16 cellular contexts compared by ENCODE assay signal in the genomic region with DNA sequence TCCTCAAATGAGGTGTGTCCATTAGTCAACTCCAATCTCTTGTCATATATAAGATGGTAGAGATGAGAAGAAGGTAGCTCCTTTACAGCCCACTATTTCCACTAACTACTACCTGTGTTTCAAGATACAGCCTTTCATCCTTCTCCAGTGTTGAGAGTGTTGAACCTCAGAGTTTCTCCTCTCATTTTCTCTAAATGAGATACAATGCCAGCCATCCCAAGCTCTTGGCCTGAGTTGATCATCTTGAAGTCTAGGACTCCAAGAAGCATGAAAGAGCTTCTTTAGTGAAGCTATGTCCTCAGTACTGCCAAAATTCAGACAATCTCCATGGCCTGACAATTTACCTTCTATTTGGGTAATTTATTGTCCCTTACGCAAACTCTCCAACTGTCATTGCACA. TPM values are rescaled to one million over a fixed set of nuclear protein-coding genes. Genes with fewer than 3 reads are reported as not detected.
DNase-seq lines count a peak whose midpoint lies in the region; ATAC-seq, FAIRE-seq and TF ChIP-seq lines count a peak whose summit lies in the region.
"Had no signal": no experiment of that assay in that cellular context is flagged by ENCODE, and none has a peak within 500 bp of the region (broad histone marks: within the 10 kb centered on the region; RNA-seq: fewer than 3 reads in every experiment).

No MANE protein-coding gene starts in this region.

- intact Hi-C loops in adrenal gland (cut with DNase I), result no loop called here

- no peaks in the 10 kb centered on the region for H3K36me3 Mint-ChIP-seq in CD4-positive, CD25-positive, alpha-beta regulatory T cell
- H3K36me3 Mint-ChIP-seq in natural killer cell treated with Interleukin-12 subunit alpha and Interleukin-12 subunit beta and Interleukin-15 and Interleukin-18, amount 100 ng/mL, for 72 hours, result peaks cover 20% of the 10 kb centered on the region

- peak overlapping the region in 3 of 4 donors; percentile 85 to 95 (median 88) for H3K4me3 Mint-ChIP-seq in CD4-positive, CD25-positive, alpha-beta regulatory T cell
- H3K4me3 Mint-ChIP-seq in natural killer cell treated with Interleukin-12 subunit alpha and Interleukin-12 subunit beta and Interleukin-15 and Interleukin-18, amount 100 ng/mL, for 72 hours, result peak overlapping the region; percentile 91

- TF ChIP-seq CTCF in adrenal gland (IDR thresholded peaks at IDR 0.05), result no peak

- no peak for DNase-seq in CD4-positive, CD25-positive, alpha-beta regulatory T cell
- no peak for DNase-seq in adrenal gland
- no peak for DNase-seq in natural killer cell treated with Interleukin-12 subunit alpha and Interleukin-12 subunit beta and Interleukin-15 and Interleukin-18, amount 100 ng/mL, for 72 hours (ENCODE audit: low spot score)
- DNase-seq in GM12892 (ENCODE audit: insufficient read length), result no peak
- DNase-seq in OCI-M1 (lab: John Stamatoyannopoulos, UW), result no peak
- no peak for DNase-seq in hepatic stellate cell (ENCODE audit: low spot score)
- DNase-seq: activated CD4-positive, alpha-beta T cell treated with anti-CD3 and anti-CD28 coated beads, Interleukin-2, amount 50 U/mL, for 4 hours; BE2C; DMS79 treated with DMSO at 0.1 percent for 48 hours; SHP77 had no signal

- TF ChIP-seq POLR2A in adrenal gland (IDR thresholded peaks at IDR 0.05) (no peak), GM12892 (IDR thresholded peaks at IDR 0.05; ENCODE audit: low read depth, low read length) (no peak)

- H3K36me3 ChIP-seq in CD4-positive, CD25-positive, alpha-beta regulatory T cell (ENCODE audit: control insufficient read depth, insufficient read depth, low read length), result peaks cover 3% of the 10 kb centered on the region
- peaks cover 0 to 10% of the 10 kb centered on the region in 2 donors for H3K36me3 ChIP-seq in adrenal gland (replicated peaks in 1 of 2)
- H3K36me3 ChIP-seq: BE2C had no signal

- H3K27ac ChIP-seq in CD4-positive, CD25-positive, alpha-beta regulatory T cell (ENCODE audit: insufficient read depth, low read length, poor library complexity, severe bottlenecking), result peak overlapping the region; percentile 26
- H3K27ac ChIP-seq in adrenal gland, result peak overlapping the region in 3 of 5 donors; percentile 55 to 91 (median 63)

- peaks cover 21% of the 10 kb centered on the region for H3K4me1 ChIP-seq in CD4-positive, CD25-positive, alpha-beta regulatory T cell (ENCODE audit: control insufficient read depth, insufficient read depth, low read length, poor library complexity, severe bottlenecking)
- H3K4me1 ChIP-seq in adrenal gland (replicated peaks in 1 of 2), result peaks cover 0 to 7% of the 10 kb centered on the region in 2 donors
- H3K4me1 ChIP-seq: BE2C had no signal

- peak overlapping the region; percentile 95 for H3K4me3 ChIP-seq in CD4-positive, CD25-positive, alpha-beta regulatory T cell (ENCODE audit: low read depth, low read length)
- H3K4me3 ChIP-seq in adrenal gland, result no peak overlapping the region

- H3K27ac Mint-ChIP-seq in CD4-positive, CD25-positive, alpha-beta regulatory T cell, result peak overlapping the region in 1 of 3 donors; percentile 46
- peak overlapping the region in 1 of 2 donors; percentile 73 for H3K27ac Mint-ChIP-seq in natural killer cell treated with Interleukin-12 subunit alpha and Interleukin-12 subunit beta and Interleukin-15 and Interleukin-18, amount 100 ng/mL, for 72 hours

- H3K9me3 Mint-ChIP-seq in CD4-positive, CD25-positive, alpha-beta regulatory T cell, result no peaks in the 10 kb centered on the region
- H3K9me3 Mint-ChIP-seq in natural killer cell treated with Interleukin-12 subunit alpha and Interleukin-12 subunit beta and Interleukin-15 and Interleukin-18, amount 100 ng/mL, for 72 hours, result no peaks in the 10 kb centered on the region

- no peak for FAIRE-seq in GM12892 (lab: Jason Lieb, UNC)
- FAIRE-seq: astrocyte had no signal

- peaks cover 11 to 36% (median 23%) of the 10 kb centered on the region in 4 donors for H3K4me1 Mint-ChIP-seq in CD4-positive, CD25-positive, alpha-beta regulatory T cell
- H3K4me1 Mint-ChIP-seq in natural killer cell treated with Interleukin-12 subunit alpha and Interleukin-12 subunit beta and Interleukin-15 and Interleukin-18, amount 100 ng/mL, for 72 hours (ENCODE audit: low read depth in 2 of 2), result peaks cover 10 to 33% of the 10 kb centered on the region in 2 donors

- H3K27me3 Mint-ChIP-seq in CD4-positive, CD25-positive, alpha-beta regulatory T cell, result no peaks in the 10 kb centered on the region
- peaks cover 0 to 9% of the 10 kb centered on the region in 2 donors for H3K27me3 Mint-ChIP-seq in natural killer cell treated with Interleukin-12 subunit alpha and Interleukin-12 subunit beta and Interleukin-15 and Interleukin-18, amount 100 ng/mL, for 72 hours

- 54 to 83% (median 63%) methylated on average over 1 of the region's 1 CpG for WGBS in adrenal gland, 4 donors

- H3K9me3 ChIP-seq in CD4-positive, CD25-positive, alpha-beta regulatory T cell (ENCODE audit: control insufficient read depth in 2 of 2, low read length in 2 of 2), result no peaks in the 10 kb centered on the region
- H3K9me3 ChIP-seq in adrenal gland (replicated peaks in 1 of 3), result no peaks in the 10 kb centered on the region
- H3K9me3 ChIP-seq: BE2C had no signal

- no peak for ATAC-seq in CD4-positive, CD25-positive, alpha-beta regulatory T cell (ENCODE audit: low read depth in 2 of 2)
- ATAC-seq in GM19395 (IDR thresholded peaks at IDR 0.05; ENCODE audit: unreplicated experiment), result peak; percentile 24
- no peak for ATAC-seq in natural killer cell treated with Interleukin-12 subunit alpha and Interleukin-12 subunit beta and Interleukin-15 and Interleukin-18, amount 100 ng/mL, for 72 hours
- no peak for ATAC-seq in GM21717 (IDR thresholded peaks at IDR 0.05; ENCODE audit: unreplicated experiment)

- H3K27me3 ChIP-seq in CD4-positive, CD25-positive, alpha-beta regulatory T cell (ENCODE audit: control insufficient read depth, insufficient read depth, low read length), result no peaks in the 10 kb centered on the region
- no peaks in the 10 kb centered on the region for H3K27me3 ChIP-seq in adrenal gland

RNA-seq across cellular contexts. Expression of a gene that starts 0.5 kb away (rescaled TPM):
- 100 TPM for total RNA-seq in CD4-positive, CD25-positive, alpha-beta regulatory T cell
- polyA plus RNA-seq in CD4-positive, CD25-positive, alpha-beta regulatory T cell, result 100 to 1,000 TPM; 118 to 296 (median 179) TPM
- total RNA-seq in adrenal gland, result 1,000 to 10,000 TPM in 1 of 8 donors, 100 to 1,000 TPM in 7; 186 to 1,447 (median 645) TPM
- 100 to 1,000 TPM; 101 to 572 (median 129) TPM for polyA plus RNA-seq in adrenal gland
- 100 to 1,000 TPM in 1 of 2 donors, 10 to 100 TPM in 1; 28.4 to 184 TPM for total RNA-seq in natural killer cell treated with Interleukin-12 subunit alpha and Interleukin-12 subunit beta and Interleukin-15 and Interleukin-18, amount 100 ng/mL, for 72 hours
- 4,605 TPM for polyA plus RNA-seq in GM12892 (2012; ENCODE audit: missing spikeins)
- total RNA-seq: astrocyte, lung microvascular endothelial cell had no signal

RNA-seq across cellular contexts. Expression of a gene that starts 32.2 kb away (rescaled TPM):
- not detected for total RNA-seq in CD4-positive, CD25-positive, alpha-beta regulatory T cell
- not detected for polyA plus RNA-seq in CD4-positive, CD25-positive, alpha-beta regulatory T cell
- under 1 TPM in 1 of 8 donors, not detected in 7; 0.31 TPM for total RNA-seq in adrenal gland
- not detected for polyA plus RNA-seq in adrenal gland
- total RNA-seq in natural killer cell treated with Interleukin-12 subunit alpha and Interleukin-12 subunit beta and Interleukin-15 and Interleukin-18, amount 100 ng/mL, for 72 hours, result not detected
- polyA plus RNA-seq in GM12892 (2012; ENCODE audit: missing spikeins), result not detected
- total RNA-seq: astrocyte, dermis microvascular lymphatic vessel endothelial cell, lung microvascular endothelial cell, omental fat pad had no signal
